In the genomic region with DNA sequence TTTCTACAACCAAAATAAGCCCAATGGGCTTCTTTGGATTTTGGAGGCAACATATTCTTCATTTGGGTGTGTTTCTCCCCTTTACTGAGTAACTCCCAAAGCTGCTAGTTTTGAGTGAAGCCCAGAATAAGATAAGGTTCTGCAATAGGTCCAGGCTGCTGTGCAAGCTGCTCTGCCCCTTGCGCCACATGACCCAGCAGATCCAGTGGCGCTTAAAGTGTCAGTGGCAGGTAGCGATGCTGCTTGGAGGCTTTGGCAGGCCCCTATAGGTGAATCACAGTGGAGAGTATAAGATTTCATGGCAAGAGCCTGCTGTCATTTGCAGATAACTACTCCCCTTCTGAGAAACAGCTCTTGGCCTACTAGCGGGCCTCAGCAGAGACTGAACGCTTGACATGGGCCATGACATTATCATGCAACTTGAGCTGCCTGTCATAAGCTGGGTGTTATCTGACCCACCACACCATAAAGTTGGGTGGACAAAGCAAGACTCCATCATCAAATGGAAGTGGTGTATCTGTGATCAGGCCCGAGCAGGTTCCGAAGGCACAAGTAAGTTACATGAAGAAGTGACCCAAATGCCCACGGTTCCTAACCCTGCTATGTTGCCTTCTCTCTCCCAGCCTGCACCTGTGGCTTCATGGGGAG, we compare ENCODE assay signal across 1 cellular context.
A peak's percentile ranks its signal among the peaks of the same experiment; 100 is the strongest.
TF ChIP-seq lines count a peak whose summit lies in the region.

No MANE protein-coding gene starts in this region.

TF ChIP-seq in K562, 482 proteins besides CTCF, POLR2A, EP300 and RAD21 (continued from another document and continues in another):
- TF ChIP-seq, protein P1, sequence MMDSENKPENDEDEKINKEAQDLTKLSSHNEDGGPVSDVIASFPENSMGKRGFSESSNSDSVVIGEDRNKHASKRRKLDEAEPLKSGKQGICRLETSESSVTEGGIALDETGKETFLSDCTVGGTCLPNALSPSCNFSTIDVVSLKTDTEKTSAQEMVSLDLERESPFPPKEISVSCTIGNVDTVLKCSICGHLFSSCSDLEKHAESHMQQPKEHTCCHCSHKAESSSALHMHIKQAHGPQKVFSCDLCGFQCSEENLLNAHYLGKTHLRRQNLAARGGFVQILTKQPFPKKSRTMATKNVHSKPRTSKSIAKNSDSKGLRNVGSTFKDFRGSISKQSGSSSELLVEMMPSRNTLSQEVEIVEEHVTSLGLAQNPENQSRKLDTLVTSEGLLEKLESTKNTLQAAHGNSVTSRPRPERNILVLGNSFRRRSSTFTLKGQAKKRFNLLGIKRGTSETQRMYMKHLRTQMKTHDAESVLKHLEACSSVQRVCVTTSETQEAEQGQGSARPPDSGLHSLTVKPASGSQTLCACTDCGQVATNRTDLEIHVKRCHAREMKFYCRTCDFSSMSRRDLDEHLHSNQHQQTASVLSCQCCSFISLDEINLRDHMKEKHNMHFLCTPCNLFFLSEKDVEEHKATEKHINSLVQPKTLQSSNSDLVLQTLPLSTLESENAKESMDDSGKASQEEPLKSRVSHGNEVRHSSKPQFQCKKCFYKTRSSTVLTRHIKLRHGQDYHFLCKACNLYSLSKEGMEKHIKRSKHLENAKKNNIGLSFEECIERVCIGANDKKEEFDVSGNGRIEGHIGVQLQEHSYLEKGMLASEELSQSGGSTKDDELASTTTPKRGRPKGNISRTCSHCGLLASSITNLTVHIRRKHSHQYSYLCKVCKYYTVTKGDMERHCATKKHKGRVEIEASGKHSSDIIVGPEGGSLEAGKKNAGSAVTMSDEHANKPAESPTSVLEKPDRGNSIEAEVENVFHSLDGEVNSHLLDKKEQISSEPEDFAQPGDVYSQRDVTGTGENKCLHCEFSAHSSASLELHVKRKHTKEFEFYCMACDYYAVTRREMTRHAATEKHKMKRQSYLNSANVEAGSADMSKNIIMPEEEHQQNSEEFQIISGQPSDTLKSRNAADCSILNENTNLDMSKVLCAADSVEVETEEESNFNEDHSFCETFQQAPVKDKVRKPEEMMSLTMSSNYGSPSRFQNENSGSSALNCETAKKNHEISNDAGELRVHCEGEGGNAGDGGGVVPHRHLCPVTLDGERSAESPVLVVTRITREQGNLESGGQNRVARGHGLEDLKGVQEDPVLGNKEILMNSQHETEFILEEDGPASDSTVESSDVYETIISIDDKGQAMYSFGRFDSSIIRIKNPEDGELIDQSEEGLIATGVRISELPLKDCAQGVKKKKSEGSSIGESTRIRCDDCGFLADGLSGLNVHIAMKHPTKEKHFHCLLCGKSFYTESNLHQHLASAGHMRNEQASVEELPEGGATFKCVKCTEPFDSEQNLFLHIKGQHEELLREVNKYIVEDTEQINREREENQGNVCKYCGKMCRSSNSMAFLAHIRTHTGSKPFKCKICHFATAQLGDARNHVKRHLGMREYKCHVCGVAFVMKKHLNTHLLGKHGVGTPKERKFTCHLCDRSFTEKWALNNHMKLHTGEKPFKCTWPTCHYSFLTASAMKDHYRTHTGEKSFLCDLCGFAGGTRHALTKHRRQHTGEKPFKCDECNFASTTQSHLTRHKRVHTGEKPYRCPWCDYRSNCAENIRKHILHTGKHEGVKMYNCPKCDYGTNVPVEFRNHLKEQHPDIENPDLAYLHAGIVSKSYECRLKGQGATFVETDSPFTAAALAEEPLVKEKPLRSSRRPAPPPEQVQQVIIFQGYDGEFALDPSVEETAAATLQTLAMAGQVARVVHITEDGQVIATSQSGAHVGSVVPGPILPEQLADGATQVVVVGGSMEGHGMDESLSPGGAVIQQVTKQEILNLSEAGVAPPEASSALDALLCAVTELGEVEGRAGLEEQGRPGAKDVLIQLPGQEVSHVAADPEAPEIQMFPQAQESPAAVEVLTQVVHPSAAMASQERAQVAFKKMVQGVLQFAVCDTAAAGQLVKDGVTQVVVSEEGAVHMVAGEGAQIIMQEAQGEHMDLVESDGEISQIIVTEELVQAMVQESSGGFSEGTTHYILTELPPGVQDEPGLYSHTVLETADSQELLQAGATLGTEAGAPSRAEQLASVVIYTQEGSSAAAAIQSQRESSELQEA (IDR thresholded peaks at IDR 0.05; ENCODE audit: low read depth), result no peak
- TF ChIP-seq SIX5 (IDR thresholded peaks at IDR 0.05; ENCODE audit: borderline replicate concordance in 1 of 2, insufficient read depth in 1 of 2, low read depth in 1 of 2, low read length in 2 of 2) (no peak), HNRNPLL (IDR thresholded peaks at IDR 0.05; ENCODE audit: low read depth, low read length, poor library complexity, severe bottlenecking) (no peak), ATF1 (CRISPR knock-in tag; IDR thresholded peaks at IDR 0.05) (no peak), ATF1 (tag; IDR thresholded peaks at IDR 0.05) (peak; percentile 80), YBX1 (IDR thresholded peaks at IDR 0.05) (no peak), SRSF1 (IDR thresholded peaks at IDR 0.05; ENCODE audit: low read depth, low read length) (no peak), TFAM (CRISPR knock-in tag; conservative IDR thresholded peaks at IDR 0.05) (no peak), SUPT5H (IDR thresholded peaks at IDR 0.05) (no peak), TRIM28 (IDR thresholded peaks at IDR 0.05) (0 out of 2 replicates have a peak, but pooled peaks have one; percentile 49), BRF1 (IDR thresholded peaks at IDR 0.05; ENCODE audit: borderline replicate concordance, extremely low read depth, insufficient read length) (no peak), RUNX1 (IDR thresholded peaks at IDR 0.05; ENCODE audit: low read depth) (no peak), TCF7L2 (IDR thresholded peaks at IDR 0.05; ENCODE audit: low read depth, low read length) (no peak), ZBTB8A (IDR thresholded peaks at IDR 0.05; ENCODE audit: partially characterized antibody) (no peak), ZNF212 (CRISPR knock-in tag; IDR thresholded peaks at IDR 0.05) (no peak), HDAC8 (tag; IDR thresholded peaks at IDR 0.05) (no peak), GTF2F1 (IDR thresholded peaks at IDR 0.05; ENCODE audit: low read depth, low read length) (no peak; the same call in 1 of the 2 replicates), ZKSCAN8 (CRISPR knock-in tag; IDR thresholded peaks at IDR 0.05) (peak; percentile 81), FOXM1 (IDR thresholded peaks at IDR 0.05; ENCODE audit: low read depth) (peak; percentile 77), FOXM1 (CRISPR knock-in tag; IDR thresholded peaks at IDR 0.05; ENCODE audit: low read depth) (no peak), STAG1 (CRISPR knock-in tag; IDR thresholded peaks at IDR 0.05; ENCODE audit: borderline replicate concordance) (no peak), CTBP1 (IDR thresholded peaks at IDR 0.05; ENCODE audit: borderline replicate concordance) (peak; percentile 94), ZNF134 (CRISPR knock-in tag; conservative IDR thresholded peaks at IDR 0.05) (no peak), C11orf30 (IDR thresholded peaks at IDR 0.05; ENCODE audit: low read depth) (no peak), ZNF57 (CRISPR knock-in tag; IDR thresholded peaks at IDR 0.05) (no peak), SREBF2 (CRISPR knock-in tag; IDR thresholded peaks at IDR 0.05) (no peak), ZNF175 (CRISPR knock-in tag; IDR thresholded peaks at IDR 0.05; ENCODE audit: low read depth) (peak; percentile 46; the same call in 1 of the 2 replicates), BRCA1 (IDR thresholded peaks at IDR 0.05) (no peak), BRCA1 (CRISPR knock-in tag; IDR thresholded peaks at IDR 0.05) (no peak), ZNF24 (IDR thresholded peaks at IDR 0.05) (no peak), RB1 (IDR thresholded peaks at IDR 0.05; ENCODE audit: low read depth) (no peak; the same call in 1 of the 2 replicates), NR1H2 (CRISPR knock-in tag; IDR thresholded peaks at IDR 0.05) (no peak), GATA2 (CRISPR knock-in tag; IDR thresholded peaks at IDR 0.05) (peak; percentile 96), CEBPB (tag; IDR thresholded peaks at IDR 0.05) (peak; percentile 70), RBM15 (IDR thresholded peaks at IDR 0.05; ENCODE audit: insufficient read depth, low read length) (no peak), SMAD2 (IDR thresholded peaks at IDR 0.05; ENCODE audit: low read depth, low read length) (no peak), PURB (CRISPR knock-in tag; IDR thresholded peaks at IDR 0.05; ENCODE audit: low read depth) (no peak), SMARCA5 (IDR thresholded peaks at IDR 0.05) (no peak), PTTG1 (tag; IDR thresholded peaks at IDR 0.05; ENCODE audit: low read depth) (no peak), ZNF586 (CRISPR knock-in tag; conservative IDR thresholded peaks at IDR 0.05) (no peak), MCM3 (IDR thresholded peaks at IDR 0.05) (no peak), ZKSCAN3 (CRISPR knock-in tag; IDR thresholded peaks at IDR 0.05) (no peak), MTA1 (IDR thresholded peaks at IDR 0.05; ENCODE audit: borderline replicate concordance) (peak; percentile 36; the same call in 1 of the 2 replicates), ZNF311 (CRISPR knock-in tag; IDR thresholded peaks at IDR 0.05) (no peak), SMARCE1 (IDR thresholded peaks at IDR 0.05) (peak; percentile 83), BCL6 (CRISPR knock-in tag; IDR thresholded peaks at IDR 0.05) (no peak), DNMT1 (IDR thresholded peaks at IDR 0.05) (no peak)
- TF ChIP-seq, protein P2, sequence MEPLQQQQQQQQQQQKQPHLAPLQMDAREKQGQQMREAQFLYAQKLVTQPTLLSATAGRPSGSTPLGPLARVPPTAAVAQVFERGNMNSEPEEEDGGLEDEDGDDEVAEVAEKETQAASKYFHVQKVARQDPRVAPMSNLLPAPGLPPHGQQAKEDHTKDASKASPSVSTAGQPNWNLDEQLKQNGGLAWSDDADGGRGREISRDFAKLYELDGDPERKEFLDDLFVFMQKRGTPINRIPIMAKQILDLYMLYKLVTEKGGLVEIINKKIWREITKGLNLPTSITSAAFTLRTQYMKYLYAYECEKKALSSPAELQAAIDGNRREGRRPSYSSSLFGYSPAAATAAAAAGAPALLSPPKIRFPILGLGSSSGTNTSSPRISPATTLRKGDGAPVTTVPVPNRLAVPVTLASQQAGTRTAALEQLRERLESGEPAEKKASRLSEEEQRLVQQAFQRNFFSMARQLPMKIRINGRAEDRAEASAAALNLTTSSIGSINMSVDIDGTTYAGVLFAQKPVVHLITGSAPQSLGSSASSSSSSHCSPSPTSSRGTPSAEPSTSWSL (CRISPR knock-in tag; IDR thresholded peaks at IDR 0.05; ENCODE audit: borderline replicate concordance), result no peak
- TF ChIP-seq, protein P3, sequence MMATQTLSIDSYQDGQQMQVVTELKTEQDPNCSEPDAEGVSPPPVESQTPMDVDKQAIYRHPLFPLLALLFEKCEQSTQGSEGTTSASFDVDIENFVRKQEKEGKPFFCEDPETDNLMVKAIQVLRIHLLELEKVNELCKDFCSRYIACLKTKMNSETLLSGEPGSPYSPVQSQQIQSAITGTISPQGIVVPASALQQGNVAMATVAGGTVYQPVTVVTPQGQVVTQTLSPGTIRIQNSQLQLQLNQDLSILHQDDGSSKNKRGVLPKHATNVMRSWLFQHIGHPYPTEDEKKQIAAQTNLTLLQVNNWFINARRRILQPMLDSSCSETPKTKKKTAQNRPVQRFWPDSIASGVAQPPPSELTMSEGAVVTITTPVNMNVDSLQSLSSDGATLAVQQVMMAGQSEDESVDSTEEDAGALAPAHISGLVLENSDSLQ (IDR thresholded peaks at IDR 0.05), result peak; percentile 96
- TF ChIP-seq, protein P4, sequence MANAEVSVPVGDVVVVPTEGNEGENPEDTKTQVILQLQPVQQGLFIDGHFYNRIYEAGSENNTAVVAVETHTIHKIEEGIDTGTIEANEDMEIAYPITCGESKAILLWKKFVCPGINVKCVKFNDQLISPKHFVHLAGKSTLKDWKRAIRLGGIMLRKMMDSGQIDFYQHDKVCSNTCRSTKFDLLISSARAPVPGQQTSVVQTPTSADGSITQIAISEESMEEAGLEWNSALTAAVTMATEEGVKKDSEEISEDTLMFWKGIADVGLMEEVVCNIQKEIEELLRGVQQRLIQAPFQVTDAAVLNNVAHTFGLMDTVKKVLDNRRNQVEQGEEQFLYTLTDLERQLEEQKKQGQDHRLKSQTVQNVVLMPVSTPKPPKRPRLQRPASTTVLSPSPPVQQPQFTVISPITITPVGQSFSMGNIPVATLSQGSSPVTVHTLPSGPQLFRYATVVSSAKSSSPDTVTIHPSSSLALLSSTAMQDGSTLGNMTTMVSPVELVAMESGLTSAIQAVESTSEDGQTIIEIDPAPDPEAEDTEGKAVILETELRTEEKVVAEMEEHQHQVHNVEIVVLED (CRISPR knock-in tag; IDR thresholded peaks at IDR 0.05), result no peak
- TF ChIP-seq, protein P5, sequence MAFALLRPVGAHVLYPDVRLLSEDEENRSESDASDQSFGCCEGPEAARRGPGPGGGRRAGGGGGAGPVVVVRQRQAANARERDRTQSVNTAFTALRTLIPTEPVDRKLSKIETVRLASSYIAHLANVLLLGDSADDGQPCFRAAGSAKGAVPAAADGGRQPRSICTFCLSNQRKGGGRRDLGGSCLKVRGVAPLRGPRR (CRISPR knock-in tag; IDR thresholded peaks at IDR 0.05), result no peak
- TF ChIP-seq, protein P6, sequence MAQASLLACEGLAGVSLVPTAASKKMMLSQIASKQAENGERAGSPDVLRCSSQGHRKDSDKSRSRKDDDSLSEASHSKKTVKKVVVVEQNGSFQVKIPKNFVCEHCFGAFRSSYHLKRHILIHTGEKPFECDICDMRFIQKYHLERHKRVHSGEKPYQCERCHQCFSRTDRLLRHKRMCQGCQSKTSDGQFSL (CRISPR knock-in tag; IDR thresholded peaks at IDR 0.05), result no peak
- TF ChIP-seq, protein P6 (tag; IDR thresholded peaks at IDR 0.05), result no peak
- TF ChIP-seq, protein P7, sequence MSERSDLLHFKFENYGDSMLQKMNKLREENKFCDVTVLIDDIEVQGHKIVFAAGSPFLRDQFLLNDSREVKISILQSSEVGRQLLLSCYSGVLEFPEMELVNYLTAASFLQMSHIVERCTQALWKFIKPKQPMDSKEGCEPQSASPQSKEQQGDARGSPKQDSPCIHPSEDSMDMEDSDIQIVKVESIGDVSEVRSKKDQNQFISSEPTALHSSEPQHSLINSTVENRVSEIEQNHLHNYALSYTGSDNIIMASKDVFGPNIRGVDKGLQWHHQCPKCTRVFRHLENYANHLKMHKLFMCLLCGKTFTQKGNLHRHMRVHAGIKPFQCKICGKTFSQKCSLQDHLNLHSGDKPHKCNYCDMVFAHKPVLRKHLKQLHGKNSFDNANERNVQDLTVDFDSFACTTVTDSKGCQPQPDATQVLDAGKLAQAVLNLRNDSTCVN (CRISPR knock-in tag; IDR thresholded peaks at IDR 0.05), result no peak
- TF ChIP-seq, protein P8, sequence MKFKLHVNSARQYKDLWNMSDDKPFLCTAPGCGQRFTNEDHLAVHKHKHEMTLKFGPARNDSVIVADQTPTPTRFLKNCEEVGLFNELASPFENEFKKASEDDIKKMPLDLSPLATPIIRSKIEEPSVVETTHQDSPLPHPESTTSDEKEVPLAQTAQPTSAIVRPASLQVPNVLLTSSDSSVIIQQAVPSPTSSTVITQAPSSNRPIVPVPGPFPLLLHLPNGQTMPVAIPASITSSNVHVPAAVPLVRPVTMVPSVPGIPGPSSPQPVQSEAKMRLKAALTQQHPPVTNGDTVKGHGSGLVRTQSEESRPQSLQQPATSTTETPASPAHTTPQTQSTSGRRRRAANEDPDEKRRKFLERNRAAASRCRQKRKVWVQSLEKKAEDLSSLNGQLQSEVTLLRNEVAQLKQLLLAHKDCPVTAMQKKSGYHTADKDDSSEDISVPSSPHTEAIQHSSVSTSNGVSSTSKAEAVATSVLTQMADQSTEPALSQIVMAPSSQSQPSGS (CRISPR knock-in tag; IDR thresholded peaks at IDR 0.05), result no peak
